13 cellular contexts compared by ENCODE assay signal in the genomic region with DNA sequence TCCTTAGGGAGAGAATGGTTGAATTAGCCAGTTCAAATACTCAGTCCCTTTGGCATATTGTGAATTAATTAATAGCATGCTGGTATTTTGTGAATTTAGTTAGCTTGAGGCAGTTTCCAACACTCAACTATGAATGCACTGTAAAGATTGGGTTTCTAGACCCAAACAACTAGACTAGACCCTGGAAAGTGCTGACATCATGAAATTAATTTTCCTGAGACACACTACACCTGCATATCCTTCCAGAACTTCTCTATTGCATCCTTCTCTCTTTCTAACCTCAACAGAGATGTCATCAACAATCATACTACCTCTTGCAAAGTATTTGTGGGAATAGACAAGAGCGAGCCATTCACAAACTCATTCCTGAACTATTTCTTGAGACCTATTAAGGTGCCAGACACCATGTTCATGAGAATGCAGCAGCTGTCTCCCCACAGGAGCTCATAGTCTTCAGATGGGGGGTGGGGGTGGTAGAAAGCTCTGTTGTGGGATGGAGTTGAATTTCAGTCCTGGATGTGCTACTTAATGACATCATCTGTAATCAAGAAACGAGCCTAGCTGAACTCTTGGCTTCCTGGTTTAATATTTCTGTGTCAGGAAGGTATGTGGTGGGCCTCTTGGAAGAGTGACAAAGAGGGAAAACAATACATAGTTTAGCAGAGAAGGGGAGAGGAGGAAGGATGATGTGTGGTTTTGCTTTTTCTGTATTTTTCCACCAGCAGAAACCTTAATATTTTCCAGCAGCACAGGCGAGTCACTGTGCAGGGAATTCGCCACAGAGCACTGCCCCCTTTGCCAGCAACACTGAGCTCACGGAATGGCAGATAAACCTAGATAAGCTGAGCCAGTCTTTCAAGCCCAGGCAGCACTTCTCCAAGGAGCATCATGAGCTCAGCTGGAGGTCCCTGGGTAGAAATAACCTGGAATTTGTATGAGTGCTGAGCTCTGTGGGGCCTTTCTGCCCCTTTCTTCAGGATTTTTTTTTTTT. TPM values are rescaled to one million over a fixed set of nuclear protein-coding genes. Genes with fewer than 3 reads are reported as not detected.
DNase-seq lines count a peak whose midpoint lies in the region; ATAC-seq and TF ChIP-seq lines count a peak whose summit lies in the region.
"Had no signal": no experiment of that assay in that cellular context is flagged by ENCODE, and none has a peak within 500 bp of the region (broad histone marks: within the 10 kb centered on the region; RNA-seq: fewer than 3 reads in every experiment).

No MANE protein-coding gene starts in this region.

- H3K4me3 Mint-ChIP-seq in naive thymus-derived CD4-positive, alpha-beta T cell: no peak overlapping the region
- H3K4me3 Mint-ChIP-seq: T-helper 2 cell treated with Interferon-gamma antibody and Interleukin-4, amounts not matched to agents 5 μg/mL and 100 μg/mL, for 36 hours had no signal

- POLR2A ChIA-PET in naive thymus-derived CD4-positive, alpha-beta T cell (lab: Charles Lee): no interaction called here

- H3K9me3 Mint-ChIP-seq in naive thymus-derived CD4-positive, alpha-beta T cell: peaks cover 0 to 6% (median 1%) of the 10 kb centered on the region in 11 donors
- H3K9me3 Mint-ChIP-seq: T-helper 2 cell treated with Interferon-gamma antibody and Interleukin-4, amounts not matched to agents 5 μg/mL and 100 μg/mL, for 36 hours had no signal

- DNase-seq in HCEC 1CT (peak; percentile 34), astrocyte of the spinal cord (ENCODE audit: low read depth, low spot score) (peak; percentile 87), left lung (no peak), SHP77 treated with DMSO at 0.1 percent for 48 hours (lab: John Stamatoyannopoulos, UW) (no peak), Karpas-422 (no peak)
- DNase-seq in naive thymus-derived CD4-positive, alpha-beta T cell: no peak
- DNase-seq: activated gamma-delta T cell treated with Interleukin-2 at 50 U/mL for 16 hours, NCI-H510A had no signal

- no peak for TF ChIP-seq CTCF in astrocyte of the spinal cord (IDR thresholded peaks at IDR 0.05; ENCODE audit: low read depth, low read length)
- no peak for TF ChIP-seq CTCF in left lung (IDR thresholded peaks at IDR 0.05)

- H3K36me3 Mint-ChIP-seq in naive thymus-derived CD4-positive, alpha-beta T cell: peaks cover 0 to under 1% (median 0%) of the 10 kb centered on the region in 5 donors

- H3K27me3 Mint-ChIP-seq in naive thymus-derived CD4-positive, alpha-beta T cell: peaks cover 0 to 12% (median 0%) of the 10 kb centered on the region in 5 donors

- H3K4me1 Mint-ChIP-seq in naive thymus-derived CD4-positive, alpha-beta T cell: peaks cover 0 to 8% (median 5%) of the 10 kb centered on the region in 7 donors

- H3K9me2 ChIP-seq in Karpas-422 (replicated peaks; ENCODE audit: insufficient read depth, low read length): no peaks in the 10 kb centered on the region

- H3K36me3 ChIP-seq in ACC112 (ENCODE audit: insufficient read depth, low read length) (no peaks in the 10 kb centered on the region), left lung (no peaks in the 10 kb centered on the region), Karpas-422 (ENCODE audit: insufficient read depth, low read length) (no peaks in the 10 kb centered on the region)
- H3K36me3 ChIP-seq in naive thymus-derived CD4-positive, alpha-beta T cell (ENCODE audit: control insufficient read depth in 2 of 3, insufficient read depth in 3 of 3, low read length in 3 of 3): no peaks in the 10 kb centered on the region

- H4K20me1 ChIP-seq in Karpas-422 (ENCODE audit: insufficient read depth, low read depth, low read length): no peaks in the 10 kb centered on the region

- H2AFZ ChIP-seq in ACC112 (ENCODE audit: low read length, unreplicated experiment) (peak overlapping the region; percentile 22), Karpas-422 (ENCODE audit: low read length) (no peak overlapping the region)

- H3K4me3 ChIP-seq in ACC112 (ENCODE audit: low read depth, low read length): no peak overlapping the region
- no peak overlapping the region for H3K4me3 ChIP-seq in astrocyte of the spinal cord (ENCODE audit: low read depth, low read length)
- H3K4me3 ChIP-seq in left lung: no peak overlapping the region
- no peak overlapping the region for H3K4me3 ChIP-seq in Karpas-422 (ENCODE audit: low read length)
- H3K4me3 ChIP-seq in naive thymus-derived CD4-positive, alpha-beta T cell (ENCODE audit: low read length): no peak overlapping the region
- H3K4me3 ChIP-seq: lung had no signal

- H3K27me3 ChIP-seq in ACC112 (ENCODE audit: insufficient read depth, low read length) (peaks cover 3% of the 10 kb centered on the region; the same call in 1 of the 2 replicates), left lung (no peaks in the 10 kb centered on the region), Karpas-422 (ENCODE audit: low read length) (no peaks in the 10 kb centered on the region)
- H3K27me3 ChIP-seq in naive thymus-derived CD4-positive, alpha-beta T cell (ENCODE audit: control insufficient read depth in 2 of 2, insufficient read depth in 2 of 2, low read length in 2 of 2): no peaks in the 10 kb centered on the region

- peak; percentile 33 for ATAC-seq in left lung
- ATAC-seq in naive thymus-derived CD4-positive, alpha-beta T cell: no peak
- no peak for ATAC-seq in HG03342 (IDR thresholded peaks at IDR 0.05; ENCODE audit: unreplicated experiment)
- ATAC-seq: HCT116 had no signal

- no peaks in the 10 kb centered on the region for H3K79me2 ChIP-seq in ACC112 (ENCODE audit: control insufficient read depth, insufficient read depth, low read length, unreplicated experiment)
- no peaks in the 10 kb centered on the region for H3K79me2 ChIP-seq in Karpas-422 (ENCODE audit: low read length)

- H3K27ac Mint-ChIP-seq in naive thymus-derived CD4-positive, alpha-beta T cell: no peak overlapping the region
- H3K27ac Mint-ChIP-seq: T-helper 2 cell treated with Interferon-gamma antibody and Interleukin-4, amounts not matched to agents 5 μg/mL and 100 μg/mL, for 36 hours had no signal

- H3K9ac ChIP-seq in Karpas-422 (ENCODE audit: low read length): no peak overlapping the region

- intact Hi-C loops in left lung (cut with DNase I): no loop called here
- intact Hi-C loops in naive thymus-derived CD4-positive, alpha-beta T cell (cut with micrococcal nuclease): no loop called here

- no peaks in the 10 kb centered on the region for H3K4me1 ChIP-seq in ACC112 (ENCODE audit: control insufficient read depth, insufficient read depth, low read length, unreplicated experiment)
- no peaks in the 10 kb centered on the region for H3K4me1 ChIP-seq in left lung
- H3K4me1 ChIP-seq in Karpas-422 (ENCODE audit: low read length): peaks cover 24% of the 10 kb centered on the region
- H3K4me1 ChIP-seq in naive thymus-derived CD4-positive, alpha-beta T cell (ENCODE audit: control insufficient read depth in 2 of 2, insufficient read depth in 2 of 2, low read length in 2 of 2): no peaks in the 10 kb centered on the region

- H3K4me2 ChIP-seq in Karpas-422 (ENCODE audit: low read depth, low read length, poor library complexity, severe bottlenecking): no peak overlapping the region

- H3K9me3 ChIP-seq in left lung (peaks cover 0 to 4% of the 10 kb centered on the region in 2 donors), Karpas-422 (ENCODE audit: low read length) (no peaks in the 10 kb centered on the region)
- H3K9me3 ChIP-seq in naive thymus-derived CD4-positive, alpha-beta T cell (ENCODE audit: control insufficient read depth in 2 of 3, low read length in 3 of 3): no peaks in the 10 kb centered on the region

- in situ Hi-C loops in astrocyte of the spinal cord (cut with HindIII; ENCODE audit: low sequenced_read_pairs): no loop called here

- H3K27ac ChIP-seq in ACC112 (ENCODE audit: low read depth, low read length): no peak overlapping the region
- H3K27ac ChIP-seq in left lung: no peak overlapping the region
- no peak overlapping the region for H3K27ac ChIP-seq in Karpas-422 (ENCODE audit: low read length)
- H3K27ac ChIP-seq in naive thymus-derived CD4-positive, alpha-beta T cell (ENCODE audit: low read depth, low read length): no peak overlapping the region

- CTCF ChIA-PET in naive thymus-derived CD4-positive, alpha-beta T cell (lab: Charles Lee): interaction anchor here (0.7 to 6.8 kb wide), 3 partner anchors 152 to 388 kb away, joined by 4 to 63 read pairs (median 5); no protein-coding TSS in a partner anchor

RNA-seq across cellular contexts. Expression of gene CYSLTR2, which starts 53.1 kb away (rescaled TPM):
- total RNA-seq in left lung: 1 to 10 TPM in 1 of 2 donors, under 1 TPM in 1; 0.99 to 1.2 TPM
- total RNA-seq in Karpas-422 (2014; rRNA removed; shearing (Covaris generic); ENCODE audit: low replicate concordance): 0.22 TPM in 1 of 2 replicates, not detected in the other
- total RNA-seq in naive thymus-derived CD4-positive, alpha-beta T cell: 1 to 10 TPM; 2.1 to 6.5 (median 3.5) TPM
- 1 to 10 TPM; 1.0 to 1.1 TPM for polyA plus RNA-seq in naive thymus-derived CD4-positive, alpha-beta T cell

Comparison
In these comparisons a context has a peak if more than half of its experiments do, and no peak if none do; other contexts are left out.
1. DNase-seq: peak in HCEC 1CT (single experiment) and astrocyte of the spinal cord (single experiment); none in left lung (0 of 2), SHP77 treated with DMSO at 0.1 percent for 48 hours (single experiment), Karpas-422 (single experiment) and naive thymus-derived CD4-positive, alpha-beta T cell (0 of 9).